Comparison of ENCODE assay signal across 8 cellular contexts in genomic region chr7:121329460-121330052, GRCh38. TPM values are rescaled to one million over a fixed set of nuclear protein-coding genes. Genes with fewer than 3 reads are reported as not detected.
DNase-seq lines count a peak whose midpoint lies in the region; ATAC-seq and TF ChIP-seq lines count a peak whose summit lies in the region.

No MANE protein-coding gene starts in this region.

- peaks cover 36% of the 10 kb centered on the region for H3K27me3 ChIP-seq in CD8-positive, alpha-beta memory T cell (ENCODE audit: insufficient read depth, low read length, poor library complexity, severe bottlenecking)

- H3K27ac ChIP-seq in CD8-positive, alpha-beta memory T cell (ENCODE audit: low read depth, low read length) = no peak overlapping the region

- POLR2A ChIA-PET in CD8-positive, alpha-beta memory T cell (lab: Charles Lee) = no interaction called here

- H3K27ac Mint-ChIP-seq in CD8-positive, alpha-beta memory T cell = peak overlapping the region in 1 of 8 donors; percentile 61

- H3K4me1 Mint-ChIP-seq in CD8-positive, alpha-beta memory T cell = peaks cover 20 to 26% (median 24%) of the 10 kb centered on the region in 3 donors

- no peaks in the 10 kb centered on the region for H3K36me3 ChIP-seq in CD8-positive, alpha-beta memory T cell (ENCODE audit: insufficient read depth, low read length)

- no peaks in the 10 kb centered on the region for H3K9me3 Mint-ChIP-seq in CD8-positive, alpha-beta memory T cell

- intact Hi-C loops in head of caudate nucleus (cut with DNase I) = no loop called here

- no peak overlapping the region for H3K4me3 ChIP-seq in CD8-positive, alpha-beta memory T cell (ENCODE audit: low read length)
- H3K4me3 ChIP-seq in WI38 (ENCODE audit: low read depth, low read length) = peak overlapping the region; percentile 81
- peak overlapping the region; percentile 56 for H3K4me3 ChIP-seq in retinal pigment epithelial cell (ENCODE audit: low read length)

- TF ChIP-seq CTCF in WI38 (IDR thresholded peaks at IDR 0.05; ENCODE audit: low read depth, low read length) = no peak
- peak; percentile 38 for TF ChIP-seq CTCF in retinal pigment epithelial cell (conservative IDR thresholded peaks at IDR 0.05; ENCODE audit: low read depth, low read length)

- H3K27me3 Mint-ChIP-seq in CD8-positive, alpha-beta memory T cell = peaks cover 60 to 80% of the 10 kb centered on the region in 2 donors

- peak; percentile 65 for ATAC-seq in GM19025 (IDR thresholded peaks at IDR 0.05; ENCODE audit: low read depth, unreplicated experiment)
- peak; percentile 74 for ATAC-seq in HG03432 (IDR thresholded peaks at IDR 0.05; ENCODE audit: unreplicated experiment)

- peak overlapping the region; percentile 23 to 82 (median 64) for H3K4me3 Mint-ChIP-seq in CD8-positive, alpha-beta memory T cell

- H3K9me3 ChIP-seq in CD8-positive, alpha-beta memory T cell (ENCODE audit: low read length) = no peaks in the 10 kb centered on the region

- peaks cover 8% of the 10 kb centered on the region for H3K4me1 ChIP-seq in CD8-positive, alpha-beta memory T cell (ENCODE audit: insufficient read depth, low read length)

- DNase-seq in CD8-positive, alpha-beta memory T cell = no peak
- peak in 39 of 42 donors; percentile 11 to 77 (median 44) for DNase-seq in head of caudate nucleus
- no peak for DNase-seq in retinal pigment epithelial cell (ENCODE audit: low read depth)
- no peak for DNase-seq in SKM-1 treated with dmso at 0.1 percent for 144 hours (lab: John Stamatoyannopoulos, UW; ENCODE audit: unreplicated experiment)
- no peak for DNase-seq in NCI-H774 (lab: John Stamatoyannopoulos, UW)

- CTCF ChIA-PET in CD8-positive, alpha-beta memory T cell (lab: Charles Lee) = no interaction called here

- H3K36me3 Mint-ChIP-seq in CD8-positive, alpha-beta memory T cell = no peaks in the 10 kb centered on the region

RNA-seq across cellular contexts. Expression of gene WNT16, which starts 0.8 kb away (rescaled TPM):
- total RNA-seq in CD8-positive, alpha-beta memory T cell = under 1 TPM in 1 of 2 experiments, not detected in 1; 0.09 TPM
- not detected for polyA plus RNA-seq in CD8-positive, alpha-beta memory T cell

Comparison
In these comparisons a context has a peak if more than half of its experiments do, and no peak if none do; other contexts are left out.
1. DNase-seq: peak in head of caudate nucleus (39 of 42); none in CD8-positive, alpha-beta memory T cell (0 of 5), retinal pigment epithelial cell (single experiment), SKM-1 treated with dmso at 0.1 percent for 144 hours (single experiment) and NCI-H774 (single experiment).